16 cellular contexts compared by ENCODE assay signal in the genomic region with DNA sequence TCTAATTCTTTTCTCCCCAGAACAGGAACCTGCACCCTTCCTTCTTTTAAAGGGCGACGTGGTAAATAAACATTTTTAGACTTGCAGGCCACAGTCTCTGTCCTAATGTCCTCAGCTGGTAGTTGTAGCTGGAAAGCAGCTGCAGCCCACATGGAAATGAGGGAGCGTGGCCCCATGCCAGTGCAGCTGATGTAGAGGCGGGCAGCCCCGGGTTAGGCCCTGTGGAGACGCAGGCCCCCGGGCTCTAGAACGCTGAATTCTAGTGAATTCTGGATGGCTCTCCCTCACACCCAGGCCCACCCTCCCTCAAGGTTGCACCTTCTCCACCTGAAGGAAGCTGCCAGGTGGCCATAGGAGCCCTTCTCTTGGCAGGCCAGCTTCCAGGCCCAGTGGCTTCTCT. TPM values are rescaled to one million over a fixed set of nuclear protein-coding genes. Genes with fewer than 3 reads are reported as not detected.
DNase-seq lines count a peak whose midpoint lies in the region; ATAC-seq lines count a peak whose summit lies in the region.
"Had no signal": no experiment of that assay in that cellular context is flagged by ENCODE, and none has a peak within 500 bp of the region (broad histone marks: within the 10 kb centered on the region; RNA-seq: fewer than 3 reads in every experiment).

No MANE protein-coding gene starts in this region.

- H3K27me3 Mint-ChIP-seq in CD4-positive, alpha-beta memory T cell: no peaks in the 10 kb centered on the region
- H3K27me3 Mint-ChIP-seq: T-cell had no signal

- DNase-seq in Ammon's horn (ENCODE audit: low spot score) (peak; percentile 91), medulla oblongata (ENCODE audit: extremely low spot score) (peak; percentile 90)
- no peak for DNase-seq in CD4-positive, alpha-beta memory T cell
- DNase-seq: activated CD4-positive, alpha-beta T cell treated with anti-CD3 and anti-CD28 coated beads for 1 hour; T-cell had no signal

- H3K27ac ChIP-seq in esophagus (ENCODE audit: low read depth in 2 of 2, low read length in 1 of 2) (peak overlapping the region; percentile 60 to 69), skeletal muscle tissue (ENCODE audit: low read depth, low read length) (peak overlapping the region; percentile 79)
- no peak overlapping the region for H3K27ac ChIP-seq in CD4-positive, alpha-beta memory T cell (ENCODE audit: low read depth, low read length)

- peaks cover 13 to 20% of the 10 kb centered on the region in 2 donors for H3K36me3 Mint-ChIP-seq in CD4-positive, alpha-beta memory T cell

- peaks cover 6 to 20% (median 8%) of the 10 kb centered on the region in 4 donors for H3K4me1 Mint-ChIP-seq in CD4-positive, alpha-beta memory T cell

- ATAC-seq in HG03159 (IDR thresholded peaks at IDR 0.05; ENCODE audit: unreplicated experiment) (no peak), HG02763 (IDR thresholded peaks at IDR 0.05; ENCODE audit: unreplicated experiment) (no peak), HG03460 (IDR thresholded peaks at IDR 0.05; ENCODE audit: unreplicated experiment) (no peak)
- ATAC-seq: T-cell had no signal

- no peak overlapping the region for H3K27ac Mint-ChIP-seq in CD4-positive, alpha-beta memory T cell
- H3K27ac Mint-ChIP-seq: T-cell had no signal

- intact Hi-C loops in CD4-positive, alpha-beta memory T cell (cut with micrococcal nuclease): no loop called here

- H3K9ac ChIP-seq in skeletal muscle tissue (ENCODE audit: low read depth in 1 of 3, low read length in 3 of 3): peak overlapping the region in 2 of 3 donors; percentile 16 to 50

- CTCF ChIA-PET in CD4-positive, alpha-beta memory T cell (lab: Charles Lee; ENCODE audit: partially characterized antibody): no interaction called here

- 77 to 87% methylated on average over 8 of the region's 8 CpGs for WGBS in esophagus, 2 donors

- H3K4me3 Mint-ChIP-seq in CD4-positive, alpha-beta memory T cell: no peak overlapping the region
- H3K4me3 Mint-ChIP-seq: T-cell had no signal

- H3K4me3 ChIP-seq in esophagus (ENCODE audit: low read depth in 1 of 2, low read length in 2 of 2) (no peak overlapping the region), skeletal muscle tissue (ENCODE audit: low read length in 3 of 3) (no peak overlapping the region)
- no peak overlapping the region for H3K4me3 ChIP-seq in CD4-positive, alpha-beta memory T cell (ENCODE audit: low read length in 2 of 2)

- H3K27me3 ChIP-seq in esophagus (ENCODE audit: control insufficient read depth in 1 of 2, insufficient read depth in 2 of 2, low read length in 2 of 2) (no peaks in the 10 kb centered on the region), skeletal muscle tissue (ENCODE audit: control insufficient read depth in 3 of 3, insufficient read depth in 3 of 3, low read length in 3 of 3) (no peaks in the 10 kb centered on the region)
- no peaks in the 10 kb centered on the region for H3K27me3 ChIP-seq in CD4-positive, alpha-beta memory T cell (ENCODE audit: insufficient read depth, low read length)

- H3K9me3 ChIP-seq in esophagus (ENCODE audit: control insufficient read depth in 2 of 2, insufficient read depth in 1 of 2, low read depth in 1 of 2, low read length in 1 of 2) (no peaks in the 10 kb centered on the region), skeletal muscle tissue (ENCODE audit: control insufficient read depth in 3 of 3, low read length in 3 of 3) (no peaks in the 10 kb centered on the region)
- H3K9me3 ChIP-seq in CD4-positive, alpha-beta memory T cell (ENCODE audit: control insufficient read depth in 1 of 2, low read length in 2 of 2): no peaks in the 10 kb centered on the region

- H3K36me3 ChIP-seq in esophagus (ENCODE audit: control insufficient read depth in 2 of 2, insufficient read depth in 2 of 2, low read length in 1 of 2) (peaks cover 7 to 38% of the 10 kb centered on the region in 2 donors), skeletal muscle tissue (ENCODE audit: control insufficient read depth in 3 of 3, insufficient read depth in 3 of 3, low read length in 3 of 3) (peaks cover 10 to 25% (median 25%) of the 10 kb centered on the region in 3 donors)
- H3K36me3 ChIP-seq in CD4-positive, alpha-beta memory T cell (ENCODE audit: insufficient read depth, low read length): no peaks in the 10 kb centered on the region

- H3K9me3 Mint-ChIP-seq in CD4-positive, alpha-beta memory T cell: peaks cover 0 to 1% (median 0%) of the 10 kb centered on the region in 8 donors
- H3K9me3 Mint-ChIP-seq: T-cell had no signal

- H3K4me1 ChIP-seq in esophagus (ENCODE audit: control insufficient read depth in 2 of 2, insufficient read depth in 2 of 2, low read length in 1 of 2) (peaks cover 2 to 12% of the 10 kb centered on the region in 2 donors), skeletal muscle tissue (ENCODE audit: control insufficient read depth in 3 of 3, insufficient read depth in 3 of 3, low read length in 3 of 3) (peaks cover 27 to 55% (median 46%) of the 10 kb centered on the region in 3 donors)
- peaks cover 4% of the 10 kb centered on the region for H3K4me1 ChIP-seq in CD4-positive, alpha-beta memory T cell (ENCODE audit: insufficient read depth, low read length)

- POLR2A ChIA-PET in CD4-positive, alpha-beta memory T cell (lab: Charles Lee; ENCODE audit: partially characterized antibody): no interaction called here

RNA-seq across cellular contexts. Expression of a gene that starts 52.3 kb away (rescaled TPM):
- polyA plus RNA-seq in esophagus: under 1 TPM; 0.31 to 0.45 TPM
- 1.0 TPM for total RNA-seq in skeletal muscle tissue
- not detected for total RNA-seq in CD4-positive, alpha-beta memory T cell
- polyA plus RNA-seq in CD4-positive, alpha-beta memory T cell: not detected
- total RNA-seq: glomerular endothelial cell, lower leg skin, MCF 10A, pulmonary artery endothelial cell, subcutaneous adipose tissue, T-cell had no signal
- polyA plus RNA-seq: AG04450 had no signal

Comparison
In these comparisons a context has a peak if more than half of its experiments do, and no peak if none do; other contexts are left out.
1. DNase-seq: peak in Ammon's horn (single experiment) and medulla oblongata (single experiment); none in CD4-positive, alpha-beta memory T cell (0 of 5).